ENCODE assay signal across 20 cellular contexts in the genomic region with DNA sequence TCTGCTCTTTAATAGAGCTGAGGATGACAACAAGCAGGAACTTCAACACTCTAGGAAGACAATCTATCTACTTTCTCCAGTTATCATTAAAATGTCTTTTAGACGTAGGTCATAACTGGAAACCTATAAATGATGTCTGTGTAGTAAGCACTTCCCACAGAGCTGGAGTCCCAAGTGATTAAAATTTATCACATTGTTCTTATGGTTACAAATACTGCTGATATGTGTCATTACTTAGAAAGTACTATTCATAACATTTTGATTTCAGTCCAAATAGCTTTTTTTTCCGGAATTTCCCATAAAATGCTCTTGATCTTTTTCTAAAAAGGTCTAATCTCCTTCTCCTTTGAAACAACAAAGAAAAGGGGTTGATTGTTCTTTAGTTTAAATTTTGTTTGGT.
DNase-seq lines count a peak whose midpoint lies in the region; ATAC-seq and TF ChIP-seq lines count a peak whose summit lies in the region.
"Had no signal": no experiment of that assay in that cellular context is flagged by ENCODE, and none has a peak within 500 bp of the region (broad histone marks: within the 10 kb centered on the region; RNA-seq: fewer than 3 reads in every experiment).

No MANE protein-coding gene starts in this region.

- H3K36me3 ChIP-seq in aorta (ENCODE audit: control insufficient read depth in 1 of 2, insufficient read depth in 2 of 2, low read length in 1 of 2): no peaks in the 10 kb centered on the region

- WGBS in aorta, 2 donors: 6 to 7% methylated on average over 2 of the region's 2 CpGs

- no peaks in the 10 kb centered on the region for H3K9me3 Mint-ChIP-seq in nephron
- H3K9me3 Mint-ChIP-seq: activated CD8-positive, alpha-beta T cell treated with anti-CD3 and anti-CD28 coated beads for 36 hours; CD4-positive, alpha-beta T cell; stimulated activated naive CD8-positive, alpha-beta T cell treated with anti-CD3 and anti-CD28 coated beads, Interleukin-15, Interleukin-2, amounts not matched to agents 100 ng/mL and 50 ng/mL, for 24 hours had no signal

- ATAC-seq in Right ventricle myocardium inferior: peak; percentile 87
- peak; percentile 53 for ATAC-seq in aorta (ENCODE audit: low FRiP score)
- ATAC-seq in HG03442 (IDR thresholded peaks at IDR 0.05; ENCODE audit: unreplicated experiment): no peak
- ATAC-seq: activated CD8-positive, alpha-beta T cell treated with anti-CD3 and anti-CD28 coated beads for 36 hours; foreskin keratinocyte; PC-3 had no signal

- peak overlapping the region; percentile 83 to 90 (median 89) for H3K27ac Mint-ChIP-seq in nephron
- H3K27ac Mint-ChIP-seq: activated CD8-positive, alpha-beta T cell treated with anti-CD3 and anti-CD28 coated beads for 36 hours; CD4-positive, alpha-beta T cell; stimulated activated naive CD8-positive, alpha-beta T cell treated with anti-CD3 and anti-CD28 coated beads, Interleukin-15, Interleukin-2, amounts not matched to agents 100 ng/mL and 50 ng/mL, for 24 hours had no signal

- no peaks in the 10 kb centered on the region for H3K36me3 Mint-ChIP-seq in nephron (ENCODE audit: low read depth)

- TF ChIP-seq CTCF in fibroblast of villous mesenchyme (IDR thresholded peaks at IDR 0.05; ENCODE audit: insufficient read depth, low read depth, low read length) (no peak), nephron (IDR thresholded peaks at IDR 0.05; ENCODE audit: unreplicated experiment in 3 of 3) (no peak)

- H3K27ac ChIP-seq in aorta (ENCODE audit: low read depth in 1 of 2, low read length in 2 of 2): no peak overlapping the region
- H3K27ac ChIP-seq: 22Rv1, foreskin keratinocyte had no signal

- peaks cover 64% of the 10 kb centered on the region for H3K4me1 Mint-ChIP-seq in nephron

- DNase-seq in Right ventricle myocardium inferior (ENCODE audit: missing footprints): no peak
- DNase-seq in cardiac septum (ENCODE audit: low spot score): no peak
- peak; percentile 56 for DNase-seq in fibroblast of villous mesenchyme (ENCODE audit: low read depth)
- DNase-seq in aorta: no peak
- DNase-seq in DMS79 treated with DMSO at 0.1 percent for 48 hours (lab: John Stamatoyannopoulos, UW): no peak
- DNase-seq in SK-N-DZ (ENCODE audit: low spot score): no peak
- DNase-seq: activated CD8-positive, alpha-beta T cell treated with anti-CD3 and anti-CD28 coated beads for 36 hours; amygdala; CD4-positive, alpha-beta T cell; foreskin keratinocyte; mesendoderm; NCI-H1694 treated with DMSO at 0.1 percent for 48 hours; NCI-H526; occipital lobe; PC-3; SW 1271 had no signal

- no peaks in the 10 kb centered on the region for H3K9me3 ChIP-seq in aorta (ENCODE audit: control insufficient read depth, low read length)

- H3K27me3 ChIP-seq in aorta (ENCODE audit: control insufficient read depth in 1 of 2, insufficient read depth in 2 of 2, low read length in 1 of 2): no peaks in the 10 kb centered on the region

- intact Hi-C loops in Right ventricle myocardium inferior (cut with DNase I) (no loop called here), cardiac septum (cut with DNase I) (loop anchor here (10.0 kb wide), 1 partner anchor 51 kb away; no protein-coding TSS in a partner anchor), aorta (cut with DNase I) (no loop called here)

- H3K4me1 ChIP-seq in aorta (ENCODE audit: control insufficient read depth in 1 of 2, insufficient read depth in 2 of 2, low read length in 2 of 2): peaks cover 4 to 16% of the 10 kb centered on the region in 2 donors
- H3K4me1 ChIP-seq: foreskin keratinocyte had no signal

- H3K4me3 Mint-ChIP-seq in nephron: peak overlapping the region in 2 of 3 experiments; percentile 26 to 31
- H3K4me3 Mint-ChIP-seq: activated CD8-positive, alpha-beta T cell treated with anti-CD3 and anti-CD28 coated beads for 36 hours; CD4-positive, alpha-beta T cell; stimulated activated naive CD8-positive, alpha-beta T cell treated with anti-CD3 and anti-CD28 coated beads, Interleukin-15, Interleukin-2, amounts not matched to agents 100 ng/mL and 50 ng/mL, for 24 hours had no signal

- H3K27me3 Mint-ChIP-seq in nephron (ENCODE audit: low read depth): no peaks in the 10 kb centered on the region

- H3K4me3 ChIP-seq in fibroblast of villous mesenchyme (ENCODE audit: low read depth, low read length): no peak overlapping the region
- no peak overlapping the region for H3K4me3 ChIP-seq in aorta (ENCODE audit: low read length in 2 of 2)
